Comparison of ENCODE assay signal across 8 cellular contexts in genomic region chr6:101011165-101011564, GRCh38.
DNase-seq lines count a peak whose midpoint lies in the region; ATAC-seq and TF ChIP-seq lines count a peak whose summit lies in the region.

No MANE protein-coding gene starts in this region.

- peak overlapping the region; percentile 14 to 46 (median 30) for H3K27ac Mint-ChIP-seq in IgD-negative memory B cell

- no peaks in the 10 kb centered on the region for H3K9me3 Mint-ChIP-seq in IgD-negative memory B cell

- no peak for TF ChIP-seq POLR2A in erythroblast (IDR thresholded peaks at IDR 0.05; ENCODE audit: low read length)

- H3K4me3 Mint-ChIP-seq in IgD-negative memory B cell, result peak overlapping the region in 3 of 4 donors; percentile 35 to 78 (median 69)

- H3K4me3 ChIP-seq in fibroblast of the aortic adventitia (ENCODE audit: low read depth, low read length), result peak overlapping the region; percentile 7

- H3K36me3 Mint-ChIP-seq in IgD-negative memory B cell, result no peaks in the 10 kb centered on the region

- DNase-seq in NCI-H1105 (lab: John Stamatoyannopoulos, UW) (peak; percentile 6), NCI-H1105 treated with DMSO at 0.1 percent for 48 hours (lab: John Stamatoyannopoulos, UW) (no peak), fibroblast of the aortic adventitia (ENCODE audit: low read depth) (no peak), nucleus accumbens (lab: John Stamatoyannopoulos, UW) (no peak), erythroblast (lab: John Stamatoyannopoulos, UW) (no peak), GF-D8 (lab: John Stamatoyannopoulos, UW) (no peak)

- H3K27me3 Mint-ChIP-seq in IgD-negative memory B cell, result no peaks in the 10 kb centered on the region

- TF ChIP-seq CTCF in fibroblast of the aortic adventitia (IDR thresholded peaks at IDR 0.05; ENCODE audit: insufficient read depth, low read length), result no peak

- H3K4me1 Mint-ChIP-seq in IgD-negative memory B cell, result peaks cover 19 to 24% (median 19%) of the 10 kb centered on the region in 3 donors

- ATAC-seq in GM21576 (IDR thresholded peaks at IDR 0.05; ENCODE audit: unreplicated experiment), result peak; percentile 98
